In genomic region chr1:22018583-22019559, GRCh38 we compare ENCODE assay signal across 8 cellular contexts. TPM values are rescaled to one million over a fixed set of nuclear protein-coding genes. Genes with fewer than 3 reads are reported as not detected.
A peak's percentile ranks its signal among the peaks of the same experiment; 100 is the strongest.
DNase-seq lines count a peak whose midpoint lies in the region; ATAC-seq, FAIRE-seq and TF ChIP-seq lines count a peak whose summit lies in the region.

No MANE protein-coding gene starts in this region.

- peak; percentile 83 for ATAC-seq in HG03354 (IDR thresholded peaks at IDR 0.05; ENCODE audit: poor library complexity, severe bottlenecking, unreplicated experiment)
- ATAC-seq in activated naive CD8-positive, alpha-beta T cell treated with anti-CD3 and anti-CD28 coated beads, Interleukin-2, amount 10 ng/mL, durations not matched to agents 7 days and 5 days (ENCODE audit: low read depth), result peak; percentile 93

- H3K27me3 Mint-ChIP-seq in activated naive CD8-positive, alpha-beta T cell treated with anti-CD3 and anti-CD28 coated beads, Interleukin-2, amount 10 ng/mL, durations not matched to agents 7 days and 5 days, result peaks cover 5% of the 10 kb centered on the region

- H3K4me1 Mint-ChIP-seq in activated naive CD8-positive, alpha-beta T cell treated with anti-CD3 and anti-CD28 coated beads, Interleukin-2, amount 10 ng/mL, durations not matched to agents 7 days and 5 days, result peaks cover 19% of the 10 kb centered on the region

- POLR2A ChIA-PET in activated naive CD8-positive, alpha-beta T cell treated with anti-CD3 and anti-CD28 coated beads, Interleukin-2, amount 10 ng/mL, durations not matched to agents 7 days and 5 days (lab: Charles Lee), result interaction anchor here (0.7 to 1.5 kb wide), 6 partner anchors 21 to 74 kb away, joined by 3 to 6 read pairs (median 4); partner anchors contain the start of gene CDC42

- no peak overlapping the region for H3K9ac ChIP-seq in kidney (ENCODE audit: low read length in 2 of 2)

- peaks cover 0 to under 1% of the 10 kb centered on the region in 2 donors for H3K4me1 ChIP-seq in kidney (ENCODE audit: control insufficient read depth in 1 of 2, insufficient read depth in 1 of 2, low read depth in 1 of 2, low read length in 2 of 2)

- H3K36me3 ChIP-seq in kidney (ENCODE audit: control insufficient read depth in 1 of 2, insufficient read depth in 2 of 2, low read length in 2 of 2), result no peaks in the 10 kb centered on the region

- DNase-seq in GM04503 (ENCODE audit: low read depth), result peak; percentile 75
- peak; percentile 41 for DNase-seq in T follicular helper cell (ENCODE audit: low read depth)
- no peak for DNase-seq in activated naive CD8-positive, alpha-beta T cell treated with anti-CD3 and anti-CD28 coated beads, Interleukin-2, amount 10 ng/mL, durations not matched to agents 7 days and 5 days
- DNase-seq in kidney, result peak; percentile 24
- DNase-seq in stimulated activated CD8-positive, alpha-beta memory T cell treated with anti-CD3 and anti-CD28 coated beads, Interleukin-15, amount 100 ng/mL, for 4 hours (ENCODE audit: low read depth in 2 of 2), result peak; percentile 24 to 55
- no peak for DNase-seq in NCI-H2107 (lab: John Stamatoyannopoulos, UW)
- no peak for DNase-seq in NCI-H2196 (lab: John Stamatoyannopoulos, UW; ENCODE audit: unreplicated experiment)

- peak overlapping the region; percentile 88 for H3K27ac Mint-ChIP-seq in activated naive CD8-positive, alpha-beta T cell treated with anti-CD3 and anti-CD28 coated beads, Interleukin-2, amount 10 ng/mL, durations not matched to agents 7 days and 5 days

- TF ChIP-seq CTCF in kidney (IDR thresholded peaks at IDR 0.05; ENCODE audit: borderline replicate concordance, extremely low read depth, insufficient read depth), result no peak

- intact Hi-C loops in kidney (cut with DNase I), result no loop called here

- FAIRE-seq in kidney (lab: Jason Lieb, UNC), result no peak

- H3K4me3 ChIP-seq in kidney (ENCODE audit: low read length in 2 of 2), result no peak overlapping the region

- no peaks in the 10 kb centered on the region for H3K36me3 Mint-ChIP-seq in activated naive CD8-positive, alpha-beta T cell treated with anti-CD3 and anti-CD28 coated beads, Interleukin-2, amount 10 ng/mL, durations not matched to agents 7 days and 5 days

- no peaks in the 10 kb centered on the region for H3K9me3 ChIP-seq in kidney (ENCODE audit: control insufficient read depth in 1 of 2, low read length in 2 of 2)

- peak overlapping the region; percentile 74 for H3K4me3 Mint-ChIP-seq in activated naive CD8-positive, alpha-beta T cell treated with anti-CD3 and anti-CD28 coated beads, Interleukin-2, amount 10 ng/mL, durations not matched to agents 7 days and 5 days

- H3K9me3 Mint-ChIP-seq in activated naive CD8-positive, alpha-beta T cell treated with anti-CD3 and anti-CD28 coated beads, Interleukin-2, amount 10 ng/mL, durations not matched to agents 7 days and 5 days, result no peaks in the 10 kb centered on the region

- H3K27ac ChIP-seq in kidney (ENCODE audit: low read depth in 2 of 2, low read length in 2 of 2), result no peak overlapping the region

RNA-seq across cellular contexts. Expression of gene CELA3A, which starts 17.4 kb away (rescaled TPM):
- total RNA-seq in activated naive CD8-positive, alpha-beta T cell treated with anti-CD3 and anti-CD28 coated beads, Interleukin-2, amount 10 ng/mL, durations not matched to agents 7 days and 5 days, result not detected
- not detected for total RNA-seq in kidney
- not detected for polyA plus RNA-seq in kidney (ENCODE audit: insufficient read depth, low read depth, low replicate concordance)

RNA-seq across cellular contexts. Expression of gene CDC42, which starts 33.6 kb away (rescaled TPM):
- 100 to 1,000 TPM; 283 to 303 TPM for total RNA-seq in activated naive CD8-positive, alpha-beta T cell treated with anti-CD3 and anti-CD28 coated beads, Interleukin-2, amount 10 ng/mL, durations not matched to agents 7 days and 5 days
- 248 TPM for total RNA-seq in kidney
- polyA plus RNA-seq in kidney (ENCODE audit: insufficient read depth, low read depth, low replicate concordance), result 207 TPM

RNA-seq across cellular contexts. Expression of gene CELA3B, which starts 42.0 kb away (rescaled TPM):
- not detected for total RNA-seq in activated naive CD8-positive, alpha-beta T cell treated with anti-CD3 and anti-CD28 coated beads, Interleukin-2, amount 10 ng/mL, durations not matched to agents 7 days and 5 days
- total RNA-seq in kidney, result not detected
- not detected for polyA plus RNA-seq in kidney (ENCODE audit: insufficient read depth, low read depth, low replicate concordance)

Comparison
In these comparisons a context has a peak if more than half of its experiments do, and no peak if none do; other contexts are left out.
1. DNase-seq: peak in GM04503 (single experiment), T follicular helper cell (single experiment), kidney (single experiment) and stimulated activated CD8-positive, alpha-beta memory T cell treated with anti-CD3 and anti-CD28 coated beads, Interleukin-15, amount 100 ng/mL, for 4 hours (2 of 2); none in activated naive CD8-positive, alpha-beta T cell treated with anti-CD3 and anti-CD28 coated beads, Interleukin-2, amount 10 ng/mL, durations not matched to agents 7 days and 5 days (single experiment), NCI-H2107 (single experiment) and NCI-H2196 (single experiment).